9 cellular contexts compared by ENCODE assay signal in genomic region chr20:32203556-32204484, GRCh38. TPM values are rescaled to one million over a fixed set of nuclear protein-coding genes. Genes with fewer than 3 reads are reported as not detected.
DNase-seq lines count a peak whose midpoint lies in the region; ATAC-seq and TF ChIP-seq lines count a peak whose summit lies in the region.
"Had no signal": no experiment of that assay in that cellular context is flagged by ENCODE, and none has a peak within 500 bp of the region (broad histone marks: within the 10 kb centered on the region; RNA-seq: fewer than 3 reads in every experiment).

No MANE protein-coding gene starts in this region.

- H3K9me3 Mint-ChIP-seq in H9, result no peaks in the 10 kb centered on the region; a peak in 1 of 5 replicates

- H3K4me1 ChIP-seq in H9 (ENCODE audit: insufficient read depth, low read length), result no peaks in the 10 kb centered on the region

- H3K36me3 Mint-ChIP-seq in H9 (ENCODE audit: insufficient read depth in 1 of 3, low read depth in 3 of 3), result peaks cover 19 to 50% (median 32%) of the 10 kb centered on the region in 3 experiments

- peaks cover 23% of the 10 kb centered on the region; the same call in 1 of the 2 replicates for H3K79me2 ChIP-seq in H9 (ENCODE audit: insufficient read depth, low read length)

- peaks cover 46 to 51% of the 10 kb centered on the region in 2 experiments for H3K4me1 Mint-ChIP-seq in H9

- no peak overlapping the region for H3K56ac ChIP-seq in H9 (ENCODE audit: insufficient read length, low read depth, low read length)

- no peak overlapping the region for H3K4me3 ChIP-seq in fibroblast of villous mesenchyme (ENCODE audit: low read depth, low read length)
- H3K4me3 ChIP-seq: thoracic aorta had no signal

- WGBS in H9 (ENCODE audit: extremely low coverage, insufficient read length, low lambda C conversion rate), result no CpG with 5 or more reads among the region's 11 CpGs

- peaks cover 9% of the 10 kb centered on the region for H3K79me1 ChIP-seq in H9 (ENCODE audit: insufficient read depth, low read depth, low read length, poor library complexity, severe bottlenecking)

- H2AFZ ChIP-seq in H9 (ENCODE audit: low read length), result no peak overlapping the region

- no peak overlapping the region for H3K27ac ChIP-seq in H9 (ENCODE audit: insufficient read length, low read depth, low read length)

- no peak overlapping the region for H2AK5ac ChIP-seq in H9 (ENCODE audit: insufficient read length, low read length)

- TF ChIP-seq CTCF in H9 (conservative IDR thresholded peaks at IDR 0.05) (no peak), fibroblast of villous mesenchyme (IDR thresholded peaks at IDR 0.05; ENCODE audit: insufficient read depth, low read depth, low read length) (no peak)

- peak overlapping the region; percentile 2 to 40 (median 13); a peak in 4 of 7 replicates for H3K27ac Mint-ChIP-seq in H9

- no peaks in the 10 kb centered on the region for H3K27me3 ChIP-seq in H9 (ENCODE audit: insufficient read depth, low read length)

- no peak overlapping the region for H3K14ac ChIP-seq in H9 (ENCODE audit: insufficient read depth, low read length)

- no peak overlapping the region for H3K18ac ChIP-seq in H9 (ENCODE audit: insufficient read length, low read depth, low read length)

- no peak overlapping the region; a peak in 1 of 5 replicates for H3K4me3 Mint-ChIP-seq in H9

- no peak overlapping the region for H3K9ac ChIP-seq in H9 (ENCODE audit: extremely low read depth, insufficient read length, low read length)

- no peak overlapping the region for H2BK120ac ChIP-seq in H9 (ENCODE audit: low read depth, low read length, poor library complexity, severe bottlenecking)

- H3T11ph ChIP-seq in H9 (ENCODE audit: low read length), result no peak overlapping the region

- no peak overlapping the region for H4K8ac ChIP-seq in H9 (replicated peaks; ENCODE audit: insufficient read length, low read depth, low read length)

- H4K5ac ChIP-seq in H9 (ENCODE audit: insufficient read length, low read depth, low read length), result no peak overlapping the region

- no peaks in the 10 kb centered on the region for H4K20me1 ChIP-seq in H9 (ENCODE audit: control insufficient read depth, insufficient read depth, insufficient read length)

- no peaks in the 10 kb centered on the region for H3K27me3 Mint-ChIP-seq in H9 (ENCODE audit: low read depth)

- H3K4me2 ChIP-seq in H9 (ENCODE audit: insufficient read depth, insufficient read length, low read length), result no peak overlapping the region

- ATAC-seq in HG03139 (IDR thresholded peaks at IDR 0.05; ENCODE audit: unreplicated experiment), result no peak
- no peak for ATAC-seq in GM19455 (IDR thresholded peaks at IDR 0.05; ENCODE audit: unreplicated experiment)

- H2BK15ac ChIP-seq in H9 (ENCODE audit: low read depth, low read length), result no peak overlapping the region

- H3K23ac ChIP-seq in H9 (ENCODE audit: insufficient read length, low read depth, low read length), result no peak overlapping the region

- no peaks in the 10 kb centered on the region for H3K9me3 ChIP-seq in H9 (ENCODE audit: control insufficient read depth, low read depth, low read length)
- H3K9me3 ChIP-seq: thoracic aorta had no signal

- H3K4ac ChIP-seq in H9 (ENCODE audit: low read depth, low read length), result no peak overlapping the region

- no peak overlapping the region for H2BK5ac ChIP-seq in H9 (ENCODE audit: insufficient read length, low read length)

- no peak overlapping the region for H4K91ac ChIP-seq in H9 (ENCODE audit: insufficient read length, low read depth, low read length)

- H2BK12ac ChIP-seq in H9 (ENCODE audit: insufficient read length, low read depth, low read length), result no peak overlapping the region

- H2BK20ac ChIP-seq in H9 (ENCODE audit: low read depth, low read length, poor library complexity, severe bottlenecking), result no peak overlapping the region

- peaks cover 10% of the 10 kb centered on the region for H3K23me2 ChIP-seq in H9 (ENCODE audit: insufficient read length, low read depth, low read length, poor library complexity, severe bottlenecking)

- DNase-seq in H9 (no peak), fibroblast of villous mesenchyme (ENCODE audit: low read depth) (peak; percentile 31), islet precursor cell (no peak), activated gamma-delta T cell treated with Interleukin-2 at 50 U/mL for 16 hours (no peak)
- DNase-seq in activated CD4-positive, alpha-beta T cell treated with anti-CD3 and anti-CD28 coated beads, Interleukin-2, amount 50 U/mL, for 48 hours, result peak; percentile 78 to 88
- peak; percentile 48 to 51 for DNase-seq in stimulated activated CD4-positive, alpha-beta T cell treated with anti-CD3 and anti-CD28 coated beads, Interleukin-1b, Interleukin-23, amount 100 ng/mL, for 4 hours (ENCODE audit: low read depth in 2 of 2)

RNA-seq across cellular contexts. Expression of gene PLAGL2, which starts 3.7 kb away (rescaled TPM):
- total RNA-seq in H9 (2021) (42.8 and 44.4 TPM in 2 replicates), fibroblast of villous mesenchyme (3.9 and 4.3 TPM in 2 replicates)

RNA-seq across cellular contexts. Expression of gene POFUT1, which starts 3.9 kb away (rescaled TPM):
- 39.0 and 41.2 TPM in 2 replicates for total RNA-seq in H9 (2021)
- total RNA-seq in fibroblast of villous mesenchyme, result 43.2 and 50.1 TPM in 2 replicates

Comparison
In these comparisons a context has a peak if more than half of its experiments do, and no peak if none do; other contexts are left out.
1. DNase-seq: peak in activated CD4-positive, alpha-beta T cell treated with anti-CD3 and anti-CD28 coated beads, Interleukin-2, amount 50 U/mL, for 48 hours (2 of 2), fibroblast of villous mesenchyme (single experiment) and stimulated activated CD4-positive, alpha-beta T cell treated with anti-CD3 and anti-CD28 coated beads, Interleukin-1b, Interleukin-23, amount 100 ng/mL, for 4 hours (2 of 2); none in H9 (single experiment), islet precursor cell (single experiment) and activated gamma-delta T cell treated with Interleukin-2 at 50 U/mL for 16 hours (single experiment).